27 cellular contexts compared by ENCODE assay signal in genomic region chr16:84471316-84471715, GRCh38.
"Had no signal": no experiment of that assay in that cellular context is flagged by ENCODE, and none has a peak within 500 bp of the region (broad histone marks: within the 10 kb centered on the region; RNA-seq: fewer than 3 reads in every experiment).

No MANE protein-coding gene starts in this region.

- H3K4me3 Mint-ChIP-seq: activated CD4-positive, alpha-beta memory T cell treated with anti-CD3 and anti-CD28 coated beads for 36 hours; activated CD4-positive, alpha-beta T cell treated with anti-CD3 and anti-CD28 coated beads, Interleukin-2, amount 10 ng/mL, durations not matched to agents 24 days and 14 days; activated T-helper 17 cell treated with anti-CD3 and anti-CD28 coated beads, Interleukin-2, amount 50 U/mL, for 72 hours; T-helper 17 cell had no signal

- H3K27me3 Mint-ChIP-seq: activated CD4-positive, alpha-beta memory T cell treated with anti-CD3 and anti-CD28 coated beads for 36 hours; activated CD4-positive, alpha-beta T cell treated with anti-CD3 and anti-CD28 coated beads, Interleukin-2, amount 10 ng/mL, durations not matched to agents 24 days and 14 days; activated T-helper 17 cell treated with anti-CD3 and anti-CD28 coated beads, Interleukin-2, amount 50 U/mL, for 72 hours; T-helper 17 cell had no signal

- DNase-seq: activated CD4-positive, alpha-beta memory T cell treated with anti-CD3 and anti-CD28 coated beads for 36 hours; activated CD4-positive, alpha-beta T cell treated with anti-CD3 and anti-CD28 coated beads, Interleukin-2, amount 10 ng/mL, durations not matched to agents 24 days and 14 days; activated CD4-positive, CD25-positive, alpha-beta regulatory T cell treated with anti-CD3 and anti-CD28 coated beads, Interleukin-2, amount 50 U/mL, for 72 hours; activated naive CD4-positive, alpha-beta T cell; activated T-cell treated with anti-CD3 and anti-CD28 coated beads, Interleukin-2, amount 50 U/mL, for 1 hour; body of pancreas; colonic mucosa; effector memory CD4-positive, alpha-beta T cell; glutamatergic neuron; mesendoderm; pancreas; psoas muscle; stimulated activated CD4-positive, alpha-beta T cell treated with anti-CD3 and anti-CD28 coated beads, Interleukin-15, amount 100 ng/mL, for 24 hours; stimulated activated CD4-positive, alpha-beta T cell treated with anti-CD3 and anti-CD28 coated beads, Interleukin-2, amount 100 ng/mL, for 24 hours; stimulated activated naive CD4-positive, alpha-beta T cell; T-helper 17 cell; T1000; testis; transverse colon; WERI-Rb-1 had no signal

- H3K27ac ChIP-seq: adrenal gland, body of pancreas, colonic mucosa, dorsolateral prefrontal cortex, hepatocyte, pancreas, psoas muscle, testis, transverse colon, vagina, WERI-Rb-1 had no signal

- H3K27ac Mint-ChIP-seq: activated CD4-positive, alpha-beta memory T cell treated with anti-CD3 and anti-CD28 coated beads for 36 hours; activated CD4-positive, alpha-beta T cell treated with anti-CD3 and anti-CD28 coated beads, Interleukin-2, amount 10 ng/mL, durations not matched to agents 24 days and 14 days; activated T-helper 17 cell treated with anti-CD3 and anti-CD28 coated beads, Interleukin-2, amount 50 U/mL, for 72 hours; T-helper 17 cell had no signal

- ATAC-seq: activated naive CD4-positive, alpha-beta T cell treated with anti-CD3 and anti-CD28 coated beads, Interleukin-2, amount 50 U/mL, for 72 hours; activated T-helper 17 cell treated with anti-CD3 and anti-CD28 coated beads, Interleukin-2, amount 50 U/mL, for 72 hours; body of pancreas; pancreas; psoas muscle; SK-N-SH treated with all-trans-retinoic acid at 6 μM for 48 hours; T-helper 17 cell had no signal
